Comparison of ENCODE assay signal across 20 cellular contexts in genomic region chr1:204841316-204841715, GRCh38.
"Had no signal": no experiment of that assay in that cellular context is flagged by ENCODE, and none has a peak within 500 bp of the region (broad histone marks: within the 10 kb centered on the region; RNA-seq: fewer than 3 reads in every experiment).

No MANE protein-coding gene starts in this region.

- H3K4me3 Mint-ChIP-seq: nephron progenitor cell; stimulated activated naive B cell treated with anti-CD40 and anti-IgM and Interleukin-4, amounts not matched to agents 10 μg/mL and 1 μg/mL and 100 μg/mL, for 72 hours; stimulated activated naive CD8-positive, alpha-beta T cell treated with anti-CD3 and anti-CD28 coated beads, Interleukin-15, amount 100 ng/mL, for 72 hours had no signal

- H3K27me3 ChIP-seq: heart left ventricle, upper lobe of left lung, vagina had no signal

- H3K9me3 Mint-ChIP-seq: nephron progenitor cell; stimulated activated naive CD8-positive, alpha-beta T cell treated with anti-CD3 and anti-CD28 coated beads, Interleukin-15, amount 100 ng/mL, for 72 hours had no signal

- H3K27ac Mint-ChIP-seq: nephron progenitor cell; stimulated activated naive B cell treated with anti-CD40 and anti-IgM and Interleukin-4, amounts not matched to agents 10 μg/mL and 1 μg/mL and 100 μg/mL, for 72 hours; stimulated activated naive CD8-positive, alpha-beta T cell treated with anti-CD3 and anti-CD28 coated beads, Interleukin-15, amount 100 ng/mL, for 72 hours had no signal

- H3K4me1 ChIP-seq: psoas muscle, spleen, upper lobe of left lung had no signal

- DNase-seq: effector CD8-positive, alpha-beta T cell; foreskin melanocyte; heart left ventricle; hypothalamus; left ventricle myocardium superior; mesendoderm; naive B cell; nephron progenitor cell; psoas muscle; spleen; stimulated activated CD4-positive, alpha-beta T cell treated with anti-CD3 and anti-CD28 coated beads, Interleukin-15, amount 100 ng/mL, for 24 hours; stimulated activated CD4-positive, alpha-beta T cell treated with anti-CD3 and anti-CD28 coated beads, Interleukin-1b, Interleukin-23, amount 100 ng/mL, for 48 hours; stimulated activated CD4-positive, alpha-beta T cell treated with anti-CD3 and anti-CD28 coated beads, Interleukin-4, amount 100 ng/mL, for 24 hours; stimulated activated naive B cell treated with anti-CD40 and anti-IgM and Interleukin-4, amounts not matched to agents 10 μg/mL and 1 μg/mL and 100 μg/mL, for 72 hours; stimulated activated naive CD8-positive, alpha-beta T cell treated with anti-CD3 and anti-CD28 coated beads, Interleukin-15, amount 100 ng/mL, for 72 hours; upper lobe of left lung had no signal

- H3K36me3 Mint-ChIP-seq: stimulated activated naive B cell treated with anti-CD40 and anti-IgM and Interleukin-4, amounts not matched to agents 10 μg/mL and 1 μg/mL and 100 μg/mL, for 72 hours had no signal

- H3K9me3 ChIP-seq: heart left ventricle, psoas muscle, spleen, upper lobe of left lung, vagina had no signal

- H3K4me3 ChIP-seq: coronary artery, heart left ventricle, lung, psoas muscle, spleen, upper lobe of left lung, vagina had no signal

- H3K36me3 ChIP-seq: heart left ventricle, spleen, upper lobe of left lung, vagina had no signal

- H3K27ac ChIP-seq: coronary artery, heart left ventricle, psoas muscle, spleen, upper lobe of left lung had no signal

- H3K4me1 Mint-ChIP-seq: stimulated activated naive CD8-positive, alpha-beta T cell treated with anti-CD3 and anti-CD28 coated beads, Interleukin-15, amount 100 ng/mL, for 72 hours had no signal

- ATAC-seq: heart left ventricle; left ventricle myocardium superior; psoas muscle; sciatic nerve; stimulated activated naive CD8-positive, alpha-beta T cell treated with anti-CD3 and anti-CD28 coated beads, Interleukin-15, amount 100 ng/mL, for 72 hours had no signal
